In the genomic region with DNA sequence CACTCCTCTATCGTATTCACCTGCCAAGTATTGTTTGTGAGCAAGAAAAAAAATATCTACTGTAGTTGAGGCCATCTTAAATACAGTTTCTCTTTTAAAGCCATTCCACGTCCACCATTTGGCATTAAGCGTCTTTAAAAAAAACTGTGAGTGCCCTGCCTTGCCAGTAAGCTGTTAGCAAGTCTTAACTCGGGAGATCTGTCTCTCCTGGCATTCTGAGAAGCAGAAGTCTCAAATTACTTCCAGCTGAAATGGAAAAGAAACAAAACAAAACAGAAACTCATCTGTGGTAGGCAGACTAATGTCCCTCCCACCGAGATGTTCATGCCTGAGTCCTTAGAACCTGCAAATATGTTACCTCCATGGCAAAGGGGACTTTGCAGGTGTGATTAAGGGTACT, we compare ENCODE assay signal across 1 cellular context.
TF ChIP-seq lines count a peak whose summit lies in the region.

No MANE protein-coding gene starts in this region.

TF ChIP-seq in GM23338, 12 proteins besides CTCF, POLR2A, EP300 and RAD21 (continued from another document):
- TF ChIP-seq, protein P1, sequence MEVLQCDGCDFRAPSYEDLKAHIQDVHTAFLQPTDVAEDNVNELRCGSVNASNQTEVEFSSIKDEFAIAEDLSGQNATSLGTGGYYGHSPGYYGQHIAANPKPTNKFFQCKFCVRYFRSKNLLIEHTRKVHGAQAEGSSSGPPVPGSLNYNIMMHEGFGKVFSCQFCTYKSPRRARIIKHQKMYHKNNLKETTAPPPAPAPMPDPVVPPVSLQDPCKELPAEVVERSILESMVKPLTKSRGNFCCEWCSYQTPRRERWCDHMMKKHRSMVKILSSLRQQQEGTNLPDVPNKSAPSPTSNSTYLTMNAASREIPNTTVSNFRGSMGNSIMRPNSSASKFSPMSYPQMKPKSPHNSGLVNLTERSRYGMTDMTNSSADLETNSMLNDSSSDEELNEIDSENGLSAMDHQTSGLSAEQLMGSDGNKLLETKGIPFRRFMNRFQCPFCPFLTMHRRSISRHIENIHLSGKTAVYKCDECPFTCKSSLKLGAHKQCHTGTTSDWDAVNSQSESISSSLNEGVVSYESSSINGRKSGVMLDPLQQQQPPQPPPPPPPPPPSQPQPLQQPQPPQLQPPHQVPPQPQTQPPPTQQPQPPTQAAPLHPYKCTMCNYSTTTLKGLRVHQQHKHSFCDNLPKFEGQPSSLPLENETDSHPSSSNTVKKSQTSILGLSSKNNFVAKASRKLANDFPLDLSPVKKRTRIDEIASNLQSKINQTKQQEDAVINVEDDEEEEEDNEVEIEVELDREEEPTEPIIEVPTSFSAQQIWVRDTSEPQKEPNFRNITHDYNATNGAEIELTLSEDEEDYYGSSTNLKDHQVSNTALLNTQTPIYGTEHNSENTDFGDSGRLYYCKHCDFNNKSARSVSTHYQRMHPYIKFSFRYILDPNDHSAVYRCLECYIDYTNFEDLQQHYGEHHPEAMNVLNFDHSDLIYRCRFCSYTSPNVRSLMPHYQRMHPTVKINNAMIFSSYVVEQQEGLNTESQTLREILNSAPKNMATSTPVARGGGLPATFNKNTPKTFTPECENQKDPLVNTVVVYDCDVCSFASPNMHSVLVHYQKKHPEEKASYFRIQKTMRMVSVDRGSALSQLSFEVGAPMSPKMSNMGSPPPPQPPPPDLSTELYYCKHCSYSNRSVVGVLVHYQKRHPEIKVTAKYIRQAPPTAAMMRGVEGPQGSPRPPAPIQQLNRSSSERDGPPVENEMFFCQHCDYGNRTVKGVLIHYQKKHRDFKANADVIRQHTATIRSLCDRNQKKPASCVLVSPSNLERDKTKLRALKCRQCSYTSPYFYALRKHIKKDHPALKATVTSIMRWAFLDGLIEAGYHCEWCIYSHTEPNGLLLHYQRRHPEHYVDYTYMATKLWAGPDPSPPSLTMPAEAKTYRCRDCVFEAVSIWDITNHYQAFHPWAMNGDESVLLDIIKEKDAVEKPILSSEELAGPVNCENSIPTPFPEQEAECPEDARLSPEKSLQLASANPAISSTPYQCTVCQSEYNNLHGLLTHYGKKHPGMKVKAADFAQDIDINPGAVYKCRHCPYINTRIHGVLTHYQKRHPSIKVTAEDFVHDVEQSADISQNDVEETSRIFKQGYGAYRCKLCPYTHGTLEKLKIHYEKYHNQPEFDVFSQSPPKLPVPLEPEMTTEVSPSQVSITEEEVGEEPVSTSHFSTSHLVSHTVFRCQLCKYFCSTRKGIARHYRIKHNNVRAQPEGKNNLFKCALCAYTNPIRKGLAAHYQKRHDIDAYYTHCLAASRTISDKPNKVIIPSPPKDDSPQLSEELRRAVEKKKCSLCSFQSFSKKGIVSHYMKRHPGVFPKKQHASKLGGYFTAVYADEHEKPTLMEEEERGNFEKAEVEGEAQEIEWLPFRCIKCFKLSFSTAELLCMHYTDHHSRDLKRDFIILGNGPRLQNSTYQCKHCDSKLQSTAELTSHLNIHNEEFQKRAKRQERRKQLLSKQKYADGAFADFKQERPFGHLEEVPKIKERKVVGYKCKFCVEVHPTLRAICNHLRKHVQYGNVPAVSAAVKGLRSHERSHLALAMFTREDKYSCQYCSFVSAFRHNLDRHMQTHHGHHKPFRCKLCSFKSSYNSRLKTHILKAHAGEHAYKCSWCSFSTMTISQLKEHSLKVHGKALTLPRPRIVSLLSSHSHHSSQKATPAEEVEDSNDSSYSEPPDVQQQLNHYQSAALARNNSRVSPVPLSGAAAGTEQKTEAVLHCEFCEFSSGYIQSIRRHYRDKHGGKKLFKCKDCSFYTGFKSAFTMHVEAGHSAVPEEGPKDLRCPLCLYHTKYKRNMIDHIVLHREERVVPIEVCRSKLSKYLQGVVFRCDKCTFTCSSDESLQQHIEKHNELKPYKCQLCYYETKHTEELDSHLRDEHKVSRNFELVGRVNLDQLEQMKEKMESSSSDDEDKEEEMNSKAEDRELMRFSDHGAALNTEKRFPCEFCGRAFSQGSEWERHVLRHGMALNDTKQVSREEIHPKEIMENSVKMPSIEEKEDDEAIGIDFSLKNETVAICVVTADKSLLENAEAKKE (CRISPR knock-in tag; IDR thresholded peaks at IDR 0.05), result no peak
- TF ChIP-seq ZNF114 (CRISPR knock-in tag; IDR thresholded peaks at IDR 0.05) (no peak), STAT1 (IDR thresholded peaks at IDR 0.05; ENCODE audit: unreplicated experiment) (no peak), CREB1 (CRISPR knock-in tag; IDR thresholded peaks at IDR 0.05; ENCODE audit: low read depth) (no peak), EZH2phosphoT487 (IDR thresholded peaks at IDR 0.05; ENCODE audit: unreplicated experiment) (no peak), ZNF331 (CRISPR knock-in tag; IDR thresholded peaks at IDR 0.05; ENCODE audit: low read depth) (no peak)
- TF ChIP-seq, protein P2, sequence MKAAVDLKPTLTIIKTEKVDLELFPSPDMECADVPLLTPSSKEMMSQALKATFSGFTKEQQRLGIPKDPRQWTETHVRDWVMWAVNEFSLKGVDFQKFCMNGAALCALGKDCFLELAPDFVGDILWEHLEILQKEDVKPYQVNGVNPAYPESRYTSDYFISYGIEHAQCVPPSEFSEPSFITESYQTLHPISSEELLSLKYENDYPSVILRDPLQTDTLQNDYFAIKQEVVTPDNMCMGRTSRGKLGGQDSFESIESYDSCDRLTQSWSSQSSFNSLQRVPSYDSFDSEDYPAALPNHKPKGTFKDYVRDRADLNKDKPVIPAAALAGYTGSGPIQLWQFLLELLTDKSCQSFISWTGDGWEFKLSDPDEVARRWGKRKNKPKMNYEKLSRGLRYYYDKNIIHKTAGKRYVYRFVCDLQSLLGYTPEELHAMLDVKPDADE (IDR thresholded peaks at IDR 0.05), result no peak
